In the genomic region with DNA sequence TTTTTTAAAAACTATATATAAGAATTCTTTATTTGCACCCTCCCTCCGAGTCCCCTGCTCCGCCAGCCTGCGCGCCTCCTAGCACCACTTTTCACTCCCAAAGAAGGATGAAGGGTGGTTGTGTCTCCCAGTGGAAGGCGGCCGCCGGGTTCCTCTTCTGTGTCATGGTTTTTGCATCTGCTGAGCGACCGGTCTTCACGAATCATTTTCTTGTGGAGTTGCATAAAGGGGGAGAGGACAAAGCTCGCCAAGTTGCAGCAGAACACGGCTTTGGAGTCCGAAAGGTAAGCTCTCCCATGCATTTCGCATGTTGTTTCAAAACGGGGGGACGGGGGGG, we compare ENCODE assay signal across 13 cellular contexts. TPM values are rescaled to one million over a fixed set of nuclear protein-coding genes. Genes with fewer than 3 reads are reported as not detected.
DNase-seq lines count a peak whose midpoint lies in the region; ATAC-seq and TF ChIP-seq lines count a peak whose summit lies in the region.
"Had no signal": no experiment of that assay in that cellular context is flagged by ENCODE, and none has a peak within 500 bp of the region (broad histone marks: within the 10 kb centered on the region; RNA-seq: fewer than 3 reads in every experiment).

No MANE protein-coding gene starts in this region.

- TF ChIP-seq EP300 in SK-N-SH (IDR thresholded peaks at IDR 0.05; ENCODE audit: borderline replicate concordance in 1 of 2, low read depth in 1 of 2, low read length in 1 of 2) = no peak

- H2AFZ ChIP-seq in SK-N-SH (ENCODE audit: low read depth) = no peak overlapping the region

- 0 out of 2 replicates have a peak overlapping the region, but pooled peaks have one; percentile 37 for H3K4me2 ChIP-seq in SK-N-SH

- no peaks in the 10 kb centered on the region for H3K9me2 ChIP-seq in SK-N-SH

- H3K79me2 ChIP-seq in SK-N-SH (ENCODE audit: insufficient read depth) = no peaks in the 10 kb centered on the region

- H3K27me3 ChIP-seq in SK-N-SH (ENCODE audit: insufficient read depth) = no peaks in the 10 kb centered on the region; the same call in 1 of the 2 replicates

- no peaks in the 10 kb centered on the region for H3K9me3 ChIP-seq in SK-N-SH
- H3K9me3 ChIP-seq: Caco-2 had no signal

- no peak for TF ChIP-seq CTCF in SK-N-SH (IDR thresholded peaks at IDR 0.05)

- DNase-seq in HEK293T (ENCODE audit: extremely low spot score) (peak; percentile 7), SK-N-SH (peak; percentile 28), skeletal muscle cell (ENCODE audit: low read depth) (no peak), NCI-H526 treated with DMSO at 0.1 percent for 48 hours (lab: John Stamatoyannopoulos, UW) (no peak)
- no peak for DNase-seq in effector CD8-positive, alpha-beta T cell (lab: John Stamatoyannopoulos, UW)
- DNase-seq in activated CD4-positive, alpha-beta T cell treated with anti-CD3 and anti-CD28 coated beads, Interleukin-2, amount 50 U/mL, for 48 hours = no peak
- DNase-seq: activated CD4-positive, alpha-beta memory T cell treated with anti-CD3 and anti-CD28 coated beads, Interleukin-2, amount 10 ng/mL, durations not matched to agents 7 days and 5 days; activated naive CD8-positive, alpha-beta T cell treated with anti-CD3 and anti-CD28 coated beads, Interleukin-2, amount 10 ng/mL, durations not matched to agents 7 days and 5 days; Caco-2; NCI-H226 had no signal

- ATAC-seq in GM19395 (IDR thresholded peaks at IDR 0.05; ENCODE audit: unreplicated experiment) = no peak

- no peak overlapping the region for H3K27ac ChIP-seq in SK-N-SH (ENCODE audit: low read depth in 2 of 2, low read length in 1 of 2)

- POLR2A ChIA-PET in HEK293T (lab: Yijun Ruan, JAX) (no interaction called here), SK-N-SH (lab: Yijun Ruan, JAX) (no interaction called here)

- CTCF ChIA-PET in HEK293T (lab: Yijun Ruan, JAX) = no interaction called here
- CTCF ChIA-PET in SK-N-SH (lab: Yijun Ruan, JAX) = no interaction called here

- WGBS in SK-N-SH (ENCODE audit: low lambda C conversion rate) = 3% methylated on average over 16 of the region's 16 CpGs

- no peak overlapping the region for H3K9ac ChIP-seq in SK-N-SH

- no peak for TF ChIP-seq RAD21 in SK-N-SH (IDR thresholded peaks at IDR 0.05; ENCODE audit: low read length)

- H3F3A ChIP-seq in SK-N-SH (replicated peaks; ENCODE audit: insufficient read depth) = no peaks in the 10 kb centered on the region

- H4K20me1 ChIP-seq in SK-N-SH (ENCODE audit: insufficient read depth) = no peaks in the 10 kb centered on the region

- H3K4me3 ChIP-seq in SK-N-SH (ENCODE audit: low read depth in 2 of 2, low read length in 1 of 2) (peak overlapping the region in 1 of 2 experiments; percentile 47; a peak in 2 of 4 replicates), iPS-11a (ENCODE audit: low read depth, low read length) (peak overlapping the region; percentile 35), skeletal muscle cell (ENCODE audit: low read depth, low read length) (peak overlapping the region; percentile 24)
- H3K4me3 ChIP-seq: GM12878 had no signal

- peaks cover 0 to 14% of the 10 kb centered on the region in 2 experiments; a peak in 1 of 4 replicates for H3K4me1 ChIP-seq in SK-N-SH (ENCODE audit: control insufficient read depth in 1 of 2, insufficient read depth in 2 of 2, low read depth in 1 of 2, low read length in 1 of 2)
- H3K4me1 ChIP-seq: Caco-2 had no signal

- H3K36me3 ChIP-seq in SK-N-SH (replicated peaks in 1 of 2; ENCODE audit: control insufficient read depth in 1 of 2, insufficient read depth in 2 of 2, low read length in 1 of 2) = no peaks in the 10 kb centered on the region

TF ChIP-seq in HEK293T, 16 proteins besides CTCF, POLR2A, EP300 and RAD21:
- no peak for TF ChIP-seq SP1 (IDR thresholded peaks at IDR 0.05)
- TF ChIP-seq NFRKB (IDR thresholded peaks at IDR 0.05) = no peak
- no peak for TF ChIP-seq ARNT (IDR thresholded peaks at IDR 0.05)
- TF ChIP-seq ELF4 (IDR thresholded peaks at IDR 0.05) = no peak
- no peak for TF ChIP-seq LEF1 (IDR thresholded peaks at IDR 0.05; ENCODE audit: borderline replicate concordance)
- no peak for TF ChIP-seq TARDBP (IDR thresholded peaks at IDR 0.05)
- no peak for TF ChIP-seq SUZ12 (IDR thresholded peaks at IDR 0.05)
- no peak for TF ChIP-seq FOXA1 (IDR thresholded peaks at IDR 0.05)
- no peak for TF ChIP-seq FOXM1 (IDR thresholded peaks at IDR 0.05; ENCODE audit: borderline replicate concordance)
- no peak for TF ChIP-seq ZNF384 (IDR thresholded peaks at IDR 0.05)
- no peak for TF ChIP-seq HDGF (IDR thresholded peaks at IDR 0.05; ENCODE audit: borderline replicate concordance)
- TF ChIP-seq CTBP1 (IDR thresholded peaks at IDR 0.05; ENCODE audit: borderline replicate concordance) = no peak
- TF ChIP-seq BHLHE40 (IDR thresholded peaks at IDR 0.05; ENCODE audit: borderline replicate concordance) = no peak
- TF ChIP-seq, protein P1, sequence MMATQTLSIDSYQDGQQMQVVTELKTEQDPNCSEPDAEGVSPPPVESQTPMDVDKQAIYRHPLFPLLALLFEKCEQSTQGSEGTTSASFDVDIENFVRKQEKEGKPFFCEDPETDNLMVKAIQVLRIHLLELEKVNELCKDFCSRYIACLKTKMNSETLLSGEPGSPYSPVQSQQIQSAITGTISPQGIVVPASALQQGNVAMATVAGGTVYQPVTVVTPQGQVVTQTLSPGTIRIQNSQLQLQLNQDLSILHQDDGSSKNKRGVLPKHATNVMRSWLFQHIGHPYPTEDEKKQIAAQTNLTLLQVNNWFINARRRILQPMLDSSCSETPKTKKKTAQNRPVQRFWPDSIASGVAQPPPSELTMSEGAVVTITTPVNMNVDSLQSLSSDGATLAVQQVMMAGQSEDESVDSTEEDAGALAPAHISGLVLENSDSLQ (IDR thresholded peaks at IDR 0.05) = no peak

TF ChIP-seq in SK-N-SH, 30 proteins besides CTCF, POLR2A, EP300 and RAD21:
- no peak for TF ChIP-seq ELF1 (IDR thresholded peaks at IDR 0.05)
- no peak for TF ChIP-seq RFX5 (IDR thresholded peaks at IDR 0.05; ENCODE audit: low read length)
TF ChIP-seq in SK-N-SH: peak in this region for 0.

RNA-seq across cellular contexts. Expression of gene PCSK2, which starts 0.3 kb away (rescaled TPM):
- polyA plus RNA-seq in SK-N-SH (2012; rRNA removed) = not detected in 2 replicates
- not detected in 2 replicates for polyA plus RNA-seq in SK-N-SH (2012; cell fraction: cytosol; rRNA removed)
- polyA plus RNA-seq in SK-N-SH (2012; cell fraction: nucleus; rRNA removed) = not detected in 2 replicates
- polyA plus RNA-seq: GM12878 had no signal

Comparison
In these comparisons a context has a peak if more than half of its experiments do, and no peak if none do; other contexts are left out.
1. DNase-seq: peak in HEK293T (single experiment) and SK-N-SH (single experiment); none in skeletal muscle cell (single experiment), effector CD8-positive, alpha-beta T cell (single experiment), NCI-H526 treated with DMSO at 0.1 percent for 48 hours (single experiment) and activated CD4-positive, alpha-beta T cell treated with anti-CD3 and anti-CD28 coated beads, Interleukin-2, amount 50 U/mL, for 48 hours (0 of 2).